ENCODE assay signal across 1 cellular context in the genomic region with DNA sequence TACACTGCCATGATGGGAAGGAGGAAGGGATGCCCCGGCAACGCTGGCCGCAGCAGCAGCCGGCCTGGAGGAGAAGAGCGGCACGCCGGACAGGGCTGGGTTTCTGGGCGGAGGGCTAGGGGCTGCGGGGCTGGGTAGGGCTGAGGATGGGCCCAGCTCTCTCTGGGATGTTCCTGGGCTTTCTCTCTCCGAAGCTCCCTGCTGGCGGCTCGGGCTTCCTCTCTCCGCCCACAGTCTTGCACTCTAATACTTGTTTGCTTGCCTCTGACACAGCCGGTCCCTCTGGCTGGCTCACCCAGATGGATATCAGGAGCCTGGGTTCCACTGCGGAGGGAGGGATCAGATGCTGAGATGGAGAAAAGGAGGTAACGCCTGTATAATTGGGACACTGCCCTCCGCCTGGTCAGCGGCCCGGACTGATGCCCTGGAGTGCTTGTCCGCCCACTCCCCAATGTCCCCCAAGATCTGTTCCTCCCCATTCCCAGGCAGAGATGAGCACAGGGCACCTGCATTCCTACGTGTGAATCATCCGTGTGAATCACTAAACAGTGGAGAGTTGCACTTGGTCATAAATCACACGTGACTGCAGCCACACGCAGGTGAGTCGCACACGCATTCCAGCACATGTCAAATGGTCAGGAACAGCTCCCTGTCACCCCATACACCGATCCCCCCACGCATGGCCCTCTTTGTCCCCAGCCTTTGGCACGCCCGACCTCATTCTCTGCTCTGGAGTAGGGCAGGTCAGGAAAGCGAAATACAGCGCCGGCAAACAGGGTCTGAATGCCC.
TF ChIP-seq lines count a peak whose summit lies in the region.

ALOXE3 (minus strand) TSS at position 535 of the 789 bp plus-strand sequence; CDS start at position 11, 524 bp downstream.

TF ChIP-seq in K562, 482 proteins besides CTCF, POLR2A, EP300 and RAD21 (continued from another document and continues in another):
- TF ChIP-seq CGGBP1 (CRISPR knock-in tag; IDR thresholded peaks at IDR 0.05) (no peak), HOXB6 (CRISPR knock-in tag; IDR thresholded peaks at IDR 0.05; ENCODE audit: borderline replicate concordance) (no peak), ARNT (IDR thresholded peaks at IDR 0.05) (no peak), SNAPC5 (CRISPR knock-in tag; IDR thresholded peaks at IDR 0.05) (no peak), ZKSCAN3 (CRISPR knock-in tag; IDR thresholded peaks at IDR 0.05) (no peak), PRDM10 (IDR thresholded peaks at IDR 0.05; ENCODE audit: partially characterized antibody) (no peak), NKRF (IDR thresholded peaks at IDR 0.05; ENCODE audit: borderline replicate concordance) (peak; percentile 30; the same call in 1 of the 2 replicates), MEIS2 (IDR thresholded peaks at IDR 0.05; ENCODE audit: partially characterized antibody) (peak; percentile 65), KDM4B (IDR thresholded peaks at IDR 0.05; ENCODE audit: borderline replicate concordance in 2 of 2, low read depth in 1 of 2) (no peak), TEAD2 (tag; IDR thresholded peaks at IDR 0.05) (no peak), RBM22 (IDR thresholded peaks at IDR 0.05; ENCODE audit: low read depth, low read length, poor library complexity, severe bottlenecking) (no peak), NRF1 (conservative IDR thresholded peaks at IDR 0.05 in 1 of 2, IDR thresholded peaks at IDR 0.05 in 1 of 2) (peak in 1 of 2 experiments; percentile 23; a peak in 1 of 4 replicates), ARID1B (IDR thresholded peaks at IDR 0.05) (peak; percentile 22; the same call in 1 of the 2 replicates), NFYB (IDR thresholded peaks at IDR 0.05; ENCODE audit: extremely low read depth, insufficient read length) (no peak), JUND (IDR thresholded peaks at IDR 0.05; ENCODE audit: borderline replicate concordance, low read depth, low read length) (no peak), JUND (tag; IDR thresholded peaks at IDR 0.05; ENCODE audit: borderline replicate concordance, low read depth, low read length) (0 out of 3 replicates have a peak, but pooled peaks have one; percentile 32), TOE1 (IDR thresholded peaks at IDR 0.05; ENCODE audit: borderline replicate concordance) (0 out of 2 replicates have a peak, but pooled peaks have one; percentile 6), TOE1 (CRISPR knock-in tag; IDR thresholded peaks at IDR 0.05; ENCODE audit: borderline replicate concordance, low read depth) (no peak), TEAD1 (CRISPR knock-in tag; IDR thresholded peaks at IDR 0.05) (0 out of 4 replicates have a peak, but pooled peaks of 1 of the 2 experiments have one; percentile 46), EGR1 (conservative IDR thresholded peaks at IDR 0.05) (0 out of 2 replicates have a peak, but pooled peaks have one; percentile 30), ELF4 (CRISPR knock-in tag; IDR thresholded peaks at IDR 0.05) (no peak), NUFIP1 (IDR thresholded peaks at IDR 0.05; ENCODE audit: partially characterized antibody) (no peak), ZNF699 (CRISPR knock-in tag; IDR thresholded peaks at IDR 0.05; ENCODE audit: insufficient replicate concordance) (no peak), ZBTB2 (IDR thresholded peaks at IDR 0.05) (no peak), POLR2AphosphoS5 (IDR thresholded peaks at IDR 0.05; ENCODE audit: control insufficient read depth, insufficient read depth, low read depth, low read length) (no peak), GABPA (tag; conservative IDR thresholded peaks at IDR 0.05; ENCODE audit: low read depth) (no peak), MTA3 (IDR thresholded peaks at IDR 0.05; ENCODE audit: borderline replicate concordance) (no peak), PHF20 (IDR thresholded peaks at IDR 0.05; ENCODE audit: partially characterized antibody) (no peak), KDM2B (CRISPR knock-in tag; IDR thresholded peaks at IDR 0.05) (no peak), PKNOX1 (IDR thresholded peaks at IDR 0.05) (peak; percentile 56), HEY1 (CRISPR knock-in tag; IDR thresholded peaks at IDR 0.05; ENCODE audit: borderline replicate concordance) (no peak), PHB (CRISPR knock-in tag; IDR thresholded peaks at IDR 0.05) (no peak), COPS2 (conservative IDR thresholded peaks at IDR 0.05) (no peak), DEAF1 (CRISPR knock-in tag; IDR thresholded peaks at IDR 0.05) (no peak), YBX1 (IDR thresholded peaks at IDR 0.05) (no peak), DLX4 (CRISPR knock-in tag; IDR thresholded peaks at IDR 0.05) (no peak)
- TF ChIP-seq, protein P1, sequence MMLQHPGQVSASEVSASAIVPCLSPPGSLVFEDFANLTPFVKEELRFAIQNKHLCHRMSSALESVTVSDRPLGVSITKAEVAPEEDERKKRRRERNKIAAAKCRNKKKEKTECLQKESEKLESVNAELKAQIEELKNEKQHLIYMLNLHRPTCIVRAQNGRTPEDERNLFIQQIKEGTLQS (IDR thresholded peaks at IDR 0.05), result peak; percentile 44; the same call in 1 of the 2 replicates
- TF ChIP-seq, protein P1 (CRISPR knock-in tag; conservative IDR thresholded peaks at IDR 0.05), result no peak
- TF ChIP-seq, protein P2, sequence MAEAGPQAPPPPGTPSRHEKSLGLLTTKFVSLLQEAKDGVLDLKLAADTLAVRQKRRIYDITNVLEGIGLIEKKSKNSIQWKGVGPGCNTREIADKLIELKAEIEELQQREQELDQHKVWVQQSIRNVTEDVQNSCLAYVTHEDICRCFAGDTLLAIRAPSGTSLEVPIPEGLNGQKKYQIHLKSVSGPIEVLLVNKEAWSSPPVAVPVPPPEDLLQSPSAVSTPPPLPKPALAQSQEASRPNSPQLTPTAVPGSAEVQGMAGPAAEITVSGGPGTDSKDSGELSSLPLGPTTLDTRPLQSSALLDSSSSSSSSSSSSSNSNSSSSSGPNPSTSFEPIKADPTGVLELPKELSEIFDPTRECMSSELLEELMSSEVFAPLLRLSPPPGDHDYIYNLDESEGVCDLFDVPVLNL (CRISPR knock-in tag; IDR thresholded peaks at IDR 0.05; ENCODE audit: low read depth), result no peak
- TF ChIP-seq, protein P3, sequence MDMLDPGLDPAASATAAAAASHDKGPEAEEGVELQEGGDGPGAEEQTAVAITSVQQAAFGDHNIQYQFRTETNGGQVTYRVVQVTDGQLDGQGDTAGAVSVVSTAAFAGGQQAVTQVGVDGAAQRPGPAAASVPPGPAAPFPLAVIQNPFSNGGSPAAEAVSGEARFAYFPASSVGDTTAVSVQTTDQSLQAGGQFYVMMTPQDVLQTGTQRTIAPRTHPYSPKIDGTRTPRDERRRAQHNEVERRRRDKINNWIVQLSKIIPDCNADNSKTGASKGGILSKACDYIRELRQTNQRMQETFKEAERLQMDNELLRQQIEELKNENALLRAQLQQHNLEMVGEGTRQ (CRISPR knock-in tag; IDR thresholded peaks at IDR 0.05), result no peak; the same call in 1 of the 2 replicates
- TF ChIP-seq, protein P4, sequence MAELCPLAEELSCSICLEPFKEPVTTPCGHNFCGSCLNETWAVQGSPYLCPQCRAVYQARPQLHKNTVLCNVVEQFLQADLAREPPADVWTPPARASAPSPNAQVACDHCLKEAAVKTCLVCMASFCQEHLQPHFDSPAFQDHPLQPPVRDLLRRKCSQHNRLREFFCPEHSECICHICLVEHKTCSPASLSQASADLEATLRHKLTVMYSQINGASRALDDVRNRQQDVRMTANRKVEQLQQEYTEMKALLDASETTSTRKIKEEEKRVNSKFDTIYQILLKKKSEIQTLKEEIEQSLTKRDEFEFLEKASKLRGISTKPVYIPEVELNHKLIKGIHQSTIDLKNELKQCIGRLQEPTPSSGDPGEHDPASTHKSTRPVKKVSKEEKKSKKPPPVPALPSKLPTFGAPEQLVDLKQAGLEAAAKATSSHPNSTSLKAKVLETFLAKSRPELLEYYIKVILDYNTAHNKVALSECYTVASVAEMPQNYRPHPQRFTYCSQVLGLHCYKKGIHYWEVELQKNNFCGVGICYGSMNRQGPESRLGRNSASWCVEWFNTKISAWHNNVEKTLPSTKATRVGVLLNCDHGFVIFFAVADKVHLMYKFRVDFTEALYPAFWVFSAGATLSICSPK (IDR thresholded peaks at IDR 0.05; ENCODE audit: borderline replicate concordance), result no peak
